ENCODE assay signal across 2 cellular contexts in the genomic region with DNA sequence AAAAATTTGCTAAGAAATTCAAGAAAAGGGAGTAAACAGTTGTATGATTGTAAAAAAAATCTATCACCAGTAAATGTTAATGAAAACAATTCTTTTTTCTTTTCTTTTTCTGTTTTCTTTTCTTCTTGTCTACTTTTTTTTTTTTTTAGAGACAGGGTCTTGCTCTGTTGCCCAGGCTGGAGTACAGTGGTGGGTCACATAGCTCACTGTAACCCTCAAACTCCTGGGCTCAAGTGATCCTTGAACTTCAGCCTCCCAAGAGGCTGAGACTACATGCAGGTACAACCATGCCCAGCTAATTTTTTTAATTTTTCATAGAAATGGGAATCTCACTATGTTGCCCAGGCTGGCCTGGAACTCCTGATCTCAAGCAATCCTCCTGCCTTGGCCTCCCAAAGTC.
TF ChIP-seq lines count a peak whose summit lies in the region.

No MANE protein-coding gene starts in this region.

TF ChIP-seq in A549, 52 proteins besides CTCF, POLR2A, EP300 and RAD21 (continued from another document):
- TF ChIP-seq, protein P1, sequence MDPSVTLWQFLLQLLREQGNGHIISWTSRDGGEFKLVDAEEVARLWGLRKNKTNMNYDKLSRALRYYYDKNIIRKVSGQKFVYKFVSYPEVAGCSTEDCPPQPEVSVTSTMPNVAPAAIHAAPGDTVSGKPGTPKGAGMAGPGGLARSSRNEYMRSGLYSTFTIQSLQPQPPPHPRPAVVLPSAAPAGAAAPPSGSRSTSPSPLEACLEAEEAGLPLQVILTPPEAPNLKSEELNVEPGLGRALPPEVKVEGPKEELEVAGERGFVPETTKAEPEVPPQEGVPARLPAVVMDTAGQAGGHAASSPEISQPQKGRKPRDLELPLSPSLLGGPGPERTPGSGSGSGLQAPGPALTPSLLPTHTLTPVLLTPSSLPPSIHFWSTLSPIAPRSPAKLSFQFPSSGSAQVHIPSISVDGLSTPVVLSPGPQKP (IDR thresholded peaks at IDR 0.05; ENCODE audit: low read depth, low read length): no peak
- TF ChIP-seq HEYL (CRISPR knock-in tag; IDR thresholded peaks at IDR 0.05): no peak
- TF ChIP-seq, protein P2, sequence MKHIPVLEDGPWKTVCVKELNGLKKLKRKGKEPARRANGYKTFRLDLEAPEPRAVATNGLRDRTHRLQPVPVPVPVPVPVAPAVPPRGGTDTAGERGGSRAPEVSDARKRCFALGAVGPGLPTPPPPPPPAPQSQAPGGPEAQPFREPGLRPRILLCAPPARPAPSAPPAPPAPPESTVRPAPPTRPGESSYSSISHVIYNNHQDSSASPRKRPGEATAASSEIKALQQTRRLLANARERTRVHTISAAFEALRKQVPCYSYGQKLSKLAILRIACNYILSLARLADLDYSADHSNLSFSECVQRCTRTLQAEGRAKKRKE (CRISPR knock-in tag; IDR thresholded peaks at IDR 0.05; ENCODE audit: low read depth): no peak

TF ChIP-seq in HEK293, 187 proteins besides CTCF, POLR2A, EP300 and RAD21 (continued from another document):
- TF ChIP-seq, protein P3, sequence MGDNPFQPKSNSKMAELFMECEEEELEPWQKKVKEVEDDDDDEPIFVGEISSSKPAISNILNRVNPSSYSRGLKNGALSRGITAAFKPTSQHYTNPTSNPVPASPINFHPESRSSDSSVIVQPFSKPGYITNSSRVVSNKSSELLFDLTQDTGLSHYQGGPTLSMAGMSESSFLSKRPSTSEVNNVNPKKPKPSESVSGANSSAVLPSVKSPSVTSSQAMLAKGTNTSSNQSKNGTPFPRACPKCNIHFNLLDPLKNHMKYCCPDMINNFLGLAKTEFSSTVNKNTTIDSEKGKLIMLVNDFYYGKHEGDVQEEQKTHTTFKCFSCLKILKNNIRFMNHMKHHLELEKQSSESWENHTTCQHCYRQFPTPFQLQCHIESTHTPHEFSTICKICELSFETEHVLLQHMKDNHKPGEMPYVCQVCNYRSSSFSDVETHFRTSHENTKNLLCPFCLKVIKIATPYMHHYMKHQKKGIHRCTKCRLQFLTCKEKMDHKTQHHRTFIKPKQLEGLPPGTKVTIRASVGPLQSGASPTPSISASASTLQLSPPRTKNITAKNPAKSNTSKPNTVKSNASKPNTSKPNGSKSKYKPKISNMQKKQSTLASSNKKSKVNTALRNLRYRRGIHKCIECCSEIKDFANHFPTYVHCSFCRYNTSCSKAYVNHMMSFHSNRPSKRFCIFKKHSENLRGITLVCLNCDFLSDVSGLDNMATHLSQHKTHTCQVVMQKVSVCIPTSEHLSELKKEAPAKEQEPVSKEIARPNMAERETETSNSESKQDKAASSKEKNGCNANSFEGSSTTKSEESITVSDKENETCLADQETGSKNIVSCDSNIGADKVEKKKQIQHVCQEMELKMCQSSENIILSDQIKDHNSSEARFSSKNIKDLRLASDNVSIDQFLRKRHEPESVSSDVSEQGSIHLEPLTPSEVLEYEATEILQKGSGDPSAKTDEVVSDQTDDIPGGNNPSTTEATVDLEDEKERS (tag by site-specific recombination; IDR thresholded peaks at IDR 0.05): no peak
- TF ChIP-seq ZNF121 (tag by site-specific recombination; IDR thresholded peaks at IDR 0.05) (peak; percentile 33; the same call in 1 of the 2 replicates), ZNF843 (tag by site-specific recombination; IDR thresholded peaks at IDR 0.05) (no peak)
- TF ChIP-seq, protein P4, sequence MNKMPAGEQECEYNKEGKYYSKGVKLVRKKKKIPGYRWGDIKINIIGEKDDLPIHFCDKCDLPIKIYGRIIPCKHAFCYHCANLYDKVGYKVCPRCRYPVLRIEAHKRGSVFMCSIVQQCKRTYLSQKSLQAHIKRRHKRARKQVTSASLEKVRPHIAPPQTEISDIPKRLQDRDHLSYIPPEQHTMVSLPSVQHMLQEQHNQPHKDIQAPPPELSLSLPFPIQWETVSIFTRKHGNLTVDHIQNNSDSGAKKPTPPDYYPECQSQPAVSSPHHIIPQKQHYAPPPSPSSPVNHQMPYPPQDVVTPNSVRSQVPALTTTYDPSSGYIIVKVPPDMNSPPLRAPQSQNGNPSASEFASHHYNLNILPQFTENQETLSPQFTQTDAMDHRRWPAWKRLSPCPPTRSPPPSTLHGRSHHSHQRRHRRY (tag by site-specific recombination; IDR thresholded peaks at IDR 0.05): no peak
TF ChIP-seq in HEK293: peak in this region for 1.
